In genomic region chr3:159762238-159762637, GRCh38 we compare ENCODE assay signal across 1 cellular context.
TF ChIP-seq lines count a peak whose summit lies in the region.

No MANE protein-coding gene starts in this region.

TF ChIP-seq in GM23338, 12 proteins besides CTCF, POLR2A, EP300 and RAD21 (continued from another document):
- TF ChIP-seq REST (IDR thresholded peaks at IDR 0.05; ENCODE audit: unreplicated experiment) (no peak), EZH2phosphoT487 (IDR thresholded peaks at IDR 0.05; ENCODE audit: unreplicated experiment) (no peak), ZNF331 (CRISPR knock-in tag; IDR thresholded peaks at IDR 0.05; ENCODE audit: low read depth) (no peak)
